ENCODE assay signal across 8 cellular contexts in the genomic region with DNA sequence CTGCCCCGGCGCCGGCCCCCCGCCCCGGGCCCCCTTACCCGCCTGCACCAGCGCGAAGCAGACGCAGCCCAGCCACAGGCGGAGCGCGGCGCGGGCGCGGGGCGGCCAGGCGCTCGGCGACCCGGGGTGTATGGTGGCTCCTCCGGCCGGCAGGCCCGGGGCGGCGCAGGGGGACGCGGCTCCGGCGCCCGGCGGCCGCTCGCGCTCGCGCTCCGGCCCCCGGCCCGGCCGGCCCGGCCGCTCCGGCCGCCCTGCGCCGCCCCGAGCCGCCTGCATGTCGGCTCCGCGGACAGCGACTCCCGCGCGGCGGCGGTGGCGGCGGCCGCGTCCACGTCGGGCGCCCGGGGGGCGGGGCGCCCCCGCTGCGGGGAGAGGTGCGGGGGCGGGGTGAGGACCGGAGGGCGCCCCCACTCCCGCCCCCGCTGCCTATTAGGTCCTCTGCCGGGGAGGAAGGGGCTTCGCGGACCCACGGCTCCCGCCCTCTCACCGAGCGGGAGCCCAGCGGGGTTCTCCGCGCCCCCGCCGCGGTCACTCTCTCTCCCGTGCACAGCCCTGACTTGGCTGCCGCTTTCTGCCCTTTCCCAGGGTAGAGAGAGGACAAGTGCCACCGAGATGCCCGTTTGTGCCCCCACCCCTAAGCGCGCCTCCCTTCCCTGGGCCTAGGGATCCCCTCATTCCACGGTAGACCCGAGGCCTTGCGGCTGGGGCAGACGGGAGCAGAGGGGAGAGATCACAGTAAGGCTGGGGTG.
DNase-seq lines count a peak whose midpoint lies in the region; ATAC-seq and TF ChIP-seq lines count a peak whose summit lies in the region.

A gene (minus strand): TSS at position 298 of the 749 bp plus-strand sequence.

- H3K36me3 Mint-ChIP-seq in T-helper 1 cell treated with Interleukin-12 subunit alpha and Interleukin-12 subunit beta and Interleukin-4 antibody, amounts not matched to agents 30 μg/mL and 1 μg/mL, for 36 hours (ENCODE audit: low read depth): peaks cover 21% of the 10 kb centered on the region

- ATAC-seq in stimulated activated naive CD8-positive, alpha-beta T cell treated with anti-CD3 and anti-CD28 coated beads, Interleukin-15, Interleukin-2, amounts not matched to agents 100 U/mL and 50 U/mL, for 24 hours: peak; percentile 15
- ATAC-seq in HG02852 (IDR thresholded peaks at IDR 0.05; ENCODE audit: unreplicated experiment): no peak
- ATAC-seq in GM19395 (IDR thresholded peaks at IDR 0.05; ENCODE audit: unreplicated experiment): no peak

- H3K4me3 ChIP-seq in astrocyte of the spinal cord (ENCODE audit: low read depth, low read length): peak within 1 kb of the TSS; percentile 48

- in situ Hi-C loops in astrocyte of the spinal cord (cut with HindIII; ENCODE audit: low sequenced_read_pairs): no loop called here

- peak within 1 kb of the TSS; percentile 65 for H3K4me3 Mint-ChIP-seq in T-helper 1 cell treated with Interleukin-12 subunit alpha and Interleukin-12 subunit beta and Interleukin-4 antibody, amounts not matched to agents 30 μg/mL and 1 μg/mL, for 36 hours

- H3K4me1 Mint-ChIP-seq in T-helper 1 cell treated with Interleukin-12 subunit alpha and Interleukin-12 subunit beta and Interleukin-4 antibody, amounts not matched to agents 30 μg/mL and 1 μg/mL, for 36 hours (ENCODE audit: low read depth): peaks cover 22% of the 10 kb centered on the region

- peaks cover 54% of the 10 kb centered on the region for H3K27me3 Mint-ChIP-seq in T-helper 1 cell treated with Interleukin-12 subunit alpha and Interleukin-12 subunit beta and Interleukin-4 antibody, amounts not matched to agents 30 μg/mL and 1 μg/mL, for 36 hours (ENCODE audit: low read depth)

- TF ChIP-seq CTCF in astrocyte of the spinal cord (IDR thresholded peaks at IDR 0.05; ENCODE audit: low read depth, low read length): no peak

- H3K27ac Mint-ChIP-seq in T-helper 1 cell treated with Interleukin-12 subunit alpha and Interleukin-12 subunit beta and Interleukin-4 antibody, amounts not matched to agents 30 μg/mL and 1 μg/mL, for 36 hours: peak within 1 kb of the TSS; percentile 9

- H3K9me3 Mint-ChIP-seq in T-helper 1 cell treated with Interleukin-12 subunit alpha and Interleukin-12 subunit beta and Interleukin-4 antibody, amounts not matched to agents 30 μg/mL and 1 μg/mL, for 36 hours: no peaks in the 10 kb centered on the region

- DNase-seq in T-helper 1 cell (no peak), astrocyte of the spinal cord (ENCODE audit: low read depth, low spot score) (no peak), iris pigment epithelial cell (ENCODE audit: low read depth) (peak; percentile 18), GM19238 (ENCODE audit: insufficient read length, low spot score) (no peak)
- no peak for DNase-seq in stimulated activated naive CD8-positive, alpha-beta T cell treated with anti-CD3 and anti-CD28 coated beads, Interleukin-15, Interleukin-2, amounts not matched to agents 100 U/mL and 50 U/mL, for 24 hours
